ENCODE assay signal across 25 cellular contexts in genomic region chr17:80653856-80654255, GRCh38.
DNase-seq lines count a peak whose midpoint lies in the region; ATAC-seq, FAIRE-seq and TF ChIP-seq lines count a peak whose summit lies in the region.
"Had no signal": no experiment of that assay in that cellular context is flagged by ENCODE, and none has a peak within 500 bp of the region (broad histone marks: within the 10 kb centered on the region; RNA-seq: fewer than 3 reads in every experiment).

No MANE protein-coding gene starts in this region.

- no peak overlapping the region for H3K4me3 Mint-ChIP-seq in CD8-positive, alpha-beta T cell
- H3K4me3 Mint-ChIP-seq in activated naive CD8-positive, alpha-beta T cell treated with anti-CD3 and anti-CD28 coated beads for 36 hours, result no peak overlapping the region
- H3K4me3 Mint-ChIP-seq: CD8-positive, alpha-beta memory T cell; H9 had no signal

- no CpG with 5 or more reads among the region's 6 CpGs for WGBS in neuronal stem cell (ENCODE audit: extremely low coverage in 2 of 2, insufficient read length in 2 of 2, insufficient replicate concordance in 1 of 2), 2 donors

- no peak overlapping the region for H2BK5ac ChIP-seq in neuronal stem cell (ENCODE audit: low read length)

- no peaks in the 10 kb centered on the region for H3K27me3 ChIP-seq in CD8-positive, alpha-beta T cell (ENCODE audit: insufficient read depth, low read length)
- H3K27me3 ChIP-seq in DND-41 (ENCODE audit: insufficient read depth, low read length, poor library complexity), result no peaks in the 10 kb centered on the region
- no peaks in the 10 kb centered on the region for H3K27me3 ChIP-seq in neuronal stem cell (ENCODE audit: control insufficient read depth in 3 of 3, insufficient read depth in 3 of 3, low read depth in 1 of 3, low read length in 3 of 3)
- no peaks in the 10 kb centered on the region for H3K27me3 ChIP-seq in uterus
- no peaks in the 10 kb centered on the region for H3K27me3 ChIP-seq in brain microvascular endothelial cell (replicated peaks)
- H3K27me3 ChIP-seq: SJSA1 had no signal

- H2BK120ac ChIP-seq in neuronal stem cell (ENCODE audit: low read depth, low read length), result no peak overlapping the region

- no peak for TF ChIP-seq POLR2A in uterus (IDR thresholded peaks at IDR 0.05)

- no peak for TF ChIP-seq CTCF in CD8-positive, alpha-beta T cell (IDR thresholded peaks at IDR 0.05)
- TF ChIP-seq CTCF in DND-41 (IDR thresholded peaks at IDR 0.05; ENCODE audit: borderline replicate concordance, extremely low read depth, low read length, poor library complexity, severe bottlenecking) (no peak), uterus (IDR thresholded peaks at IDR 0.05) (no peak), brain microvascular endothelial cell (IDR thresholded peaks at IDR 0.05; ENCODE audit: low read depth, low read length, missing control alignments) (no peak)

- no peaks in the 10 kb centered on the region for H3K27me3 Mint-ChIP-seq in CD8-positive, alpha-beta T cell (ENCODE audit: low read depth)
- H3K27me3 Mint-ChIP-seq in activated naive CD8-positive, alpha-beta T cell treated with anti-CD3 and anti-CD28 coated beads for 36 hours, result no peaks in the 10 kb centered on the region
- H3K27me3 Mint-ChIP-seq: CD8-positive, alpha-beta memory T cell had no signal

- H4K8ac ChIP-seq in neuronal stem cell (ENCODE audit: low read depth, low read length), result no peak overlapping the region

- CTCF ChIA-PET in CD8-positive, alpha-beta T cell (lab: Charles Lee), result no interaction called here

- no peak overlapping the region for H2AK5ac ChIP-seq in neuronal stem cell (ENCODE audit: low read depth, low read length)

- peaks cover 93% of the 10 kb centered on the region for H3K79me2 ChIP-seq in DND-41 (ENCODE audit: insufficient read depth, low read length)

- no peak overlapping the region for H3K4me3 ChIP-seq in CD8-positive, alpha-beta T cell (ENCODE audit: low read depth, low read length)
- H3K4me3 ChIP-seq in DND-41 (ENCODE audit: low read depth in 1 of 2, low read length in 2 of 2) (no peak overlapping the region), neuronal stem cell (ENCODE audit: low read length in 2 of 2) (no peak overlapping the region), uterus (no peak overlapping the region), brain microvascular endothelial cell (ENCODE audit: low read depth, low read length) (no peak overlapping the region)
- H3K4me3 ChIP-seq: SJSA1 had no signal

- H3K9ac ChIP-seq in DND-41 (ENCODE audit: low read depth, low read length), result no peak overlapping the region
- no peak overlapping the region for H3K9ac ChIP-seq in neuronal stem cell (ENCODE audit: low read depth, low read length, poor library complexity)

- H3K4me1 Mint-ChIP-seq in CD8-positive, alpha-beta T cell (ENCODE audit: low read depth), result peaks cover 49% of the 10 kb centered on the region
- peaks cover 51% of the 10 kb centered on the region for H3K4me1 Mint-ChIP-seq in activated naive CD8-positive, alpha-beta T cell treated with anti-CD3 and anti-CD28 coated beads for 36 hours

- no peak for DNase-seq in CD8-positive, alpha-beta T cell
- no peak for DNase-seq in DND-41
- no peak for DNase-seq in activated naive CD8-positive, alpha-beta T cell treated with anti-CD3 and anti-CD28 coated beads for 36 hours
- no peak for DNase-seq in neuronal stem cell (ENCODE audit: low spot score)
- no peak for DNase-seq in uterus
- no peak for DNase-seq in frontal cortex (ENCODE audit: low spot score in 2 of 2)
- DNase-seq in brain microvascular endothelial cell, result no peak
- DNase-seq: C1 segment of cervical spinal cord; CD8-positive, alpha-beta memory T cell; DMS 273 treated with DMSO at 0.1 percent for 48 hours; DMS79; GF-D8; H9; KBM-7; MM.1S; NCI-H2029; NCI-H446 treated with DMSO at 0.1 percent for 48 hours; NCI-H526; NCI-H82; NK-92 treated with Interleukin-12 subunit alpha and Interleukin-12 subunit beta, amount 100 ng/mL, for 24 hours; Right ventricle myocardium superior; RPMI8226 had no signal

- no peak overlapping the region for H3K4ac ChIP-seq in neuronal stem cell (ENCODE audit: low read length)

- H3K4me1 ChIP-seq in CD8-positive, alpha-beta T cell (ENCODE audit: insufficient read depth, low read length), result peaks cover 21% of the 10 kb centered on the region
- H3K4me1 ChIP-seq in DND-41 (ENCODE audit: insufficient read depth, low read length) (peaks cover 24% of the 10 kb centered on the region), neuronal stem cell (ENCODE audit: control insufficient read depth in 2 of 2, insufficient read depth in 1 of 2, low read depth in 1 of 2, low read length in 2 of 2) (peaks cover 8 to 16% of the 10 kb centered on the region in 2 donors), uterus (no peaks in the 10 kb centered on the region)

- H3K36me3 ChIP-seq in CD8-positive, alpha-beta T cell (ENCODE audit: insufficient read depth, low read length), result no peaks in the 10 kb centered on the region
- H3K36me3 ChIP-seq in DND-41 (ENCODE audit: insufficient read depth, low read length), result no peaks in the 10 kb centered on the region
- no peaks in the 10 kb centered on the region for H3K36me3 ChIP-seq in neuronal stem cell (replicated peaks in 1 of 2; ENCODE audit: control insufficient read depth in 2 of 2, insufficient read depth in 2 of 2, low read length in 2 of 2)
- H3K36me3 ChIP-seq in uterus, result no peaks in the 10 kb centered on the region
- no peaks in the 10 kb centered on the region for H3K36me3 ChIP-seq in brain microvascular endothelial cell (replicated peaks)

- in situ Hi-C loops in brain microvascular endothelial cell (cut with HindIII; ENCODE audit: low pct_ligation_motif_present, low sequenced_read_pairs), result no loop called here

- peaks cover 3% of the 10 kb centered on the region for H3K79me1 ChIP-seq in neuronal stem cell (ENCODE audit: low read depth, low read length)

- no peak for FAIRE-seq in frontal cortex (lab: Jason Lieb, UNC)
- FAIRE-seq: GM12892 had no signal

- ATAC-seq in CD8-positive, alpha-beta T cell, result no peak
- ATAC-seq in DND-41 (ENCODE audit: insufficient read depth, low read depth) (no peak), GM21423 (IDR thresholded peaks at IDR 0.05; ENCODE audit: unreplicated experiment) (no peak)

- H2BK15ac ChIP-seq in neuronal stem cell (ENCODE audit: low read length), result no peak overlapping the region

- H3K27ac Mint-ChIP-seq in CD8-positive, alpha-beta T cell, result peak overlapping the region; percentile 29
- H3K27ac Mint-ChIP-seq in activated naive CD8-positive, alpha-beta T cell treated with anti-CD3 and anti-CD28 coated beads for 36 hours, result peak overlapping the region; percentile 46
- H3K27ac Mint-ChIP-seq: H9 had no signal

- H3K23ac ChIP-seq in neuronal stem cell (ENCODE audit: low read depth, low read length, poor library complexity), result no peak overlapping the region

- POLR2A ChIA-PET in CD8-positive, alpha-beta T cell (lab: Charles Lee), result no interaction called here

- H4K20me1 ChIP-seq in DND-41 (ENCODE audit: insufficient read depth, low read length), result peaks cover 10% of the 10 kb centered on the region; the same call in 1 of the 2 replicates

- no peak overlapping the region for H3K27ac ChIP-seq in CD8-positive, alpha-beta T cell (ENCODE audit: low read depth, low read length)
- H3K27ac ChIP-seq in DND-41 (ENCODE audit: low read length) (peak overlapping the region; percentile 22; the same call in 1 of the 2 replicates), neuronal stem cell (replicated peaks; ENCODE audit: low read length) (no peak overlapping the region), uterus (no peak overlapping the region), brain microvascular endothelial cell (no peak overlapping the region)
- H3K27ac ChIP-seq: SJSA1 had no signal

- peak overlapping the region; percentile 4 for H4K91ac ChIP-seq in neuronal stem cell (ENCODE audit: low read depth, low read length, poor library complexity)

- H3K9me3 ChIP-seq in CD8-positive, alpha-beta T cell (ENCODE audit: low read length), result no peaks in the 10 kb centered on the region
- H3K9me3 ChIP-seq in DND-41 (ENCODE audit: insufficient read depth, low read length, severe bottlenecking) (peaks cover 9% of the 10 kb centered on the region), neuronal stem cell (replicated peaks in 1 of 2; ENCODE audit: control insufficient read depth in 2 of 2, insufficient read depth in 1 of 2, low read depth in 1 of 2, low read length in 2 of 2) (no peaks in the 10 kb centered on the region), uterus (peaks cover 0 to 6% of the 10 kb centered on the region in 2 donors)

- H2BK12ac ChIP-seq in neuronal stem cell (ENCODE audit: low read length), result no peak overlapping the region

- no peak overlapping the region for H3K4me2 ChIP-seq in DND-41 (ENCODE audit: insufficient read depth, low read length)
- no peak overlapping the region for H3K4me2 ChIP-seq in neuronal stem cell (ENCODE audit: insufficient read depth, low read length, poor library complexity, severe bottlenecking)

- no peak overlapping the region for H3K14ac ChIP-seq in neuronal stem cell (ENCODE audit: low read length)

- peaks cover 6% of the 10 kb centered on the region for H3K36me3 Mint-ChIP-seq in CD8-positive, alpha-beta T cell
- H3K36me3 Mint-ChIP-seq in activated naive CD8-positive, alpha-beta T cell treated with anti-CD3 and anti-CD28 coated beads for 36 hours, result peaks cover 61% of the 10 kb centered on the region

- H2AFZ ChIP-seq in DND-41 (ENCODE audit: low read depth, low read length) (no peak overlapping the region), neuronal stem cell (ENCODE audit: low read length) (no peak overlapping the region)

- no peak overlapping the region for H3K18ac ChIP-seq in neuronal stem cell (ENCODE audit: low read length)

- H3K9me3 Mint-ChIP-seq in CD8-positive, alpha-beta T cell, result peaks cover 8% of the 10 kb centered on the region
- peaks cover 15% of the 10 kb centered on the region for H3K9me3 Mint-ChIP-seq in activated naive CD8-positive, alpha-beta T cell treated with anti-CD3 and anti-CD28 coated beads for 36 hours
- H3K9me3 Mint-ChIP-seq: H9 had no signal

- intact Hi-C loops in CD8-positive, alpha-beta T cell (cut with DNase I, micrococcal nuclease), result no loop called here
- intact Hi-C loops in uterus (cut with DNase I; ENCODE audit: low total_unique reads), result no loop called here
